ENCODE assay signal across 16 cellular contexts in genomic region chr5:178460174-178460573, GRCh38.
"Had no signal": no experiment of that assay in that cellular context is flagged by ENCODE, and none has a peak within 500 bp of the region (broad histone marks: within the 10 kb centered on the region; RNA-seq: fewer than 3 reads in every experiment).

No MANE protein-coding gene starts in this region.

- H3K9me3 ChIP-seq: prostate gland, tibial nerve had no signal

- ATAC-seq: activated CD8-positive, alpha-beta T cell treated with anti-CD3 and anti-CD28 coated beads for 36 hours; activated T-cell treated with anti-CD3 and anti-CD28 coated beads, Interleukin-2, amount 50 U/mL, for 4 hours; natural killer cell had no signal

- DNase-seq: activated CD4-positive, alpha-beta T cell treated with anti-CD3 and anti-CD28 coated beads, Interleukin-2, amount 10 ng/mL, durations not matched to agents 7 days and 5 days; activated CD4-positive, CD25-positive, alpha-beta regulatory T cell treated with anti-CD3 and anti-CD28 coated beads, Interleukin-2, amount 50 U/mL, for 72 hours; activated CD8-positive, alpha-beta T cell treated with anti-CD3 and anti-CD28 coated beads for 36 hours; activated naive CD4-positive, alpha-beta T cell; activated naive CD8-positive, alpha-beta T cell treated with anti-CD3 and anti-CD28 coated beads for 36 hours; activated T-cell treated with anti-CD3 and anti-CD28 coated beads, Interleukin-2, amount 50 U/mL, for 4 hours; midbrain; natural killer cell; stimulated activated CD4-positive, alpha-beta T cell treated with anti-CD3 and anti-CD28 coated beads, Interleukin-12 subunit alpha, Interleukin-12 subunit beta, amount 100 ng/mL, for 4 hours; stimulated activated CD4-positive, alpha-beta T cell treated with anti-CD3 and anti-CD28 coated beads, Interleukin-4, amount 100 ng/mL, for 4 hours had no signal

- H3K27me3 ChIP-seq: tibial nerve had no signal

- H3K36me3 ChIP-seq: prostate gland, tibial nerve had no signal

- H3K27ac ChIP-seq: prostate gland, tibial nerve, VCaP had no signal

- H3K27ac Mint-ChIP-seq: activated CD4-positive, alpha-beta T cell treated with anti-CD3 and anti-CD28 coated beads, Interleukin-2, amount 10 ng/mL, durations not matched to agents 7 days and 5 days; activated CD8-positive, alpha-beta T cell treated with anti-CD3 and anti-CD28 coated beads for 36 hours; activated naive CD8-positive, alpha-beta T cell treated with anti-CD3 and anti-CD28 coated beads for 36 hours; activated T-helper 2 cell treated with anti-CD3 and anti-CD28 coated beads, Interferon-gamma antibody, Interleukin-2, Interleukin-4, amounts not matched to agents 10 μg/mL and 5 μg/mL and 100 μg/mL, durations not matched to agents 14 hours and 24 hours and 36 hours; natural killer cell; stimulated activated naive CD8-positive, alpha-beta T cell treated with anti-CD3 and anti-CD28 coated beads, Interleukin-15, Interleukin-2, amounts not matched to agents 100 ng/mL and 50 ng/mL, for 24 hours had no signal

- H3K27me3 Mint-ChIP-seq: activated CD4-positive, alpha-beta T cell treated with anti-CD3 and anti-CD28 coated beads, Interleukin-2, amount 10 ng/mL, durations not matched to agents 7 days and 5 days; activated CD8-positive, alpha-beta T cell treated with anti-CD3 and anti-CD28 coated beads for 36 hours; activated naive CD8-positive, alpha-beta T cell treated with anti-CD3 and anti-CD28 coated beads for 36 hours; stimulated activated naive CD8-positive, alpha-beta T cell treated with anti-CD3 and anti-CD28 coated beads, Interleukin-15, Interleukin-2, amounts not matched to agents 100 ng/mL and 50 ng/mL, for 24 hours had no signal

- H3K4me3 Mint-ChIP-seq: activated CD4-positive, alpha-beta T cell treated with anti-CD3 and anti-CD28 coated beads, Interleukin-2, amount 10 ng/mL, durations not matched to agents 7 days and 5 days; activated CD8-positive, alpha-beta T cell treated with anti-CD3 and anti-CD28 coated beads for 36 hours; activated naive CD8-positive, alpha-beta T cell treated with anti-CD3 and anti-CD28 coated beads for 36 hours; activated T-cell treated with anti-CD3 and anti-CD28 coated beads, Interleukin-2, amount 50 U/mL, for 4 hours; central memory CD8-positive, alpha-beta T cell; natural killer cell; stimulated activated naive CD8-positive, alpha-beta T cell treated with anti-CD3 and anti-CD28 coated beads, Interleukin-15, Interleukin-2, amounts not matched to agents 100 ng/mL and 50 ng/mL, for 24 hours had no signal

- H3K4me3 ChIP-seq: prostate gland, tibial nerve had no signal

- H3K4me1 Mint-ChIP-seq: activated CD4-positive, alpha-beta T cell treated with anti-CD3 and anti-CD28 coated beads, Interleukin-2, amount 10 ng/mL, durations not matched to agents 7 days and 5 days; activated naive CD8-positive, alpha-beta T cell treated with anti-CD3 and anti-CD28 coated beads for 36 hours; central memory CD8-positive, alpha-beta T cell; natural killer cell had no signal

- H3K36me3 Mint-ChIP-seq: activated naive CD8-positive, alpha-beta T cell treated with anti-CD3 and anti-CD28 coated beads for 36 hours; natural killer cell had no signal

- H3K4me1 ChIP-seq: prostate gland had no signal

- H3K9me3 Mint-ChIP-seq: activated CD4-positive, alpha-beta T cell treated with anti-CD3 and anti-CD28 coated beads, Interleukin-2, amount 10 ng/mL, durations not matched to agents 7 days and 5 days; activated CD8-positive, alpha-beta T cell treated with anti-CD3 and anti-CD28 coated beads for 36 hours; activated naive CD8-positive, alpha-beta T cell treated with anti-CD3 and anti-CD28 coated beads for 36 hours; activated T-cell treated with anti-CD3 and anti-CD28 coated beads, Interleukin-2, amount 50 U/mL, for 4 hours; activated T-helper 2 cell treated with anti-CD3 and anti-CD28 coated beads, Interferon-gamma antibody, Interleukin-2, Interleukin-4, amounts not matched to agents 10 μg/mL and 5 μg/mL and 100 μg/mL, durations not matched to agents 14 hours and 24 hours and 36 hours; central memory CD8-positive, alpha-beta T cell; natural killer cell; stimulated activated naive CD8-positive, alpha-beta T cell treated with anti-CD3 and anti-CD28 coated beads, Interleukin-15, Interleukin-2, amounts not matched to agents 100 ng/mL and 50 ng/mL, for 24 hours had no signal
